ENCODE assay signal across 8 cellular contexts in the genomic region with DNA sequence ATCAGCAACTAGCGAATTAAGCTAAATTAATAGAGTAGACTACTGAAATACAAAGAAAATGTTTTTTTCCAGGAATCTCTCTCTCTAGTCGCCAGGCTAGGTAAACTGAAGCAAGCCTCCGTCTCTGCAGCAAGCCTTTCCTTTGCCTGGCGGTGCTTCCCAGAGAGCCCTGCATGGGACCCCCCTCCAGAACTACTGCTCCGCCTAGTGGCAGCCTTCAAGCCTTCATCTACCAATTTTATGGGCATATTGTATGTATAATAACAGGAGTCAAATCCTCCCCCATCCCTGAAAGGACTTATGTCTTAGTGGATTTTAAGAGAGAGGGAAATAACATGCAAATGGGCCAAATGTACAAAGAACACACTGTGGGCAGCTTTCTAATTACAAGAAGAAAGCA.
DNase-seq lines count a peak whose midpoint lies in the region; ATAC-seq and TF ChIP-seq lines count a peak whose summit lies in the region.

No MANE protein-coding gene starts in this region.

- H3K4me2 ChIP-seq in hepatocyte (no peak overlapping the region), GM23248 (ENCODE audit: unreplicated experiment) (no peak overlapping the region)

- H3F3A ChIP-seq in GM23248 (ENCODE audit: insufficient read depth) = peaks cover 66% of the 10 kb centered on the region

- H2AFZ ChIP-seq in hepatocyte (no peak overlapping the region), GM23248 (no peak overlapping the region)

- in situ Hi-C loops in GM23248 (cut with MboI) = no loop called here

- H3K9ac ChIP-seq in GM23248 = no peak overlapping the region

- H3K27ac ChIP-seq in hepatocyte (no peak overlapping the region), GM23248 (no peak overlapping the region)

- TF ChIP-seq CTCF in AG09309 (IDR thresholded peaks at IDR 0.05; ENCODE audit: control insufficient read depth, insufficient read depth, low read depth, low read length, missing control alignments) = peak; percentile 17
- peak; percentile 52 for TF ChIP-seq CTCF in hepatocyte (IDR thresholded peaks at IDR 0.05; ENCODE audit: poor library complexity)

- 42% methylated on average over 5 of the region's 5 CpGs for WGBS in hepatocyte (ENCODE audit: low lambda C conversion rate, missing lambda C conversion rate)
- WGBS in GM23248 (ENCODE audit: low coverage in 1 of 2, low lambda C conversion rate in 2 of 2, missing lambda C conversion rate in 2 of 2), 2 experiments = 99 to 100% methylated on average over 5 of the region's 5 CpGs

- no peak for ATAC-seq in GM18517 (IDR thresholded peaks at IDR 0.05; ENCODE audit: unreplicated experiment)

- DNase-seq in AG09309 (ENCODE audit: low read depth) (no peak), H4 (ENCODE audit: low spot score) (peak; percentile 28), RPMI8226 (peak; percentile 55), hepatocyte (ENCODE audit: low spot score) (peak; percentile 75), hepatic stellate cell (ENCODE audit: low spot score) (no peak), GM23248 (no peak), NCI-H2029 treated with DMSO at 0.1 percent for 48 hours (lab: John Stamatoyannopoulos, UW) (no peak)

- H3K4me3 ChIP-seq in AG09309 (ENCODE audit: control insufficient read depth, low read depth, low read length) (no peak overlapping the region), hepatocyte (no peak overlapping the region), GM23248 (no peak overlapping the region)

- H3K4me1 ChIP-seq in hepatocyte (ENCODE audit: insufficient read depth) = no peaks in the 10 kb centered on the region
- H3K4me1 ChIP-seq in GM23248 (ENCODE audit: insufficient read depth) = peaks cover 29% of the 10 kb centered on the region

- H3K36me3 ChIP-seq in hepatocyte (replicated peaks; ENCODE audit: insufficient read depth, low read depth) = no peaks in the 10 kb centered on the region
- peaks cover 47% of the 10 kb centered on the region for H3K36me3 ChIP-seq in GM23248 (ENCODE audit: low read depth)

- H3K27me3 ChIP-seq in hepatocyte (no peaks in the 10 kb centered on the region), GM23248 (replicated peaks; ENCODE audit: insufficient read depth) (no peaks in the 10 kb centered on the region)

- H3K9me2 ChIP-seq in hepatocyte (replicated peaks; ENCODE audit: insufficient read depth) = no peaks in the 10 kb centered on the region
- H3K9me2 ChIP-seq in GM23248 (ENCODE audit: insufficient read depth) = no peaks in the 10 kb centered on the region

- H3K9me3 ChIP-seq in hepatocyte (ENCODE audit: low read depth) (no peaks in the 10 kb centered on the region), GM23248 (ENCODE audit: low read depth) (no peaks in the 10 kb centered on the region)

- no peaks in the 10 kb centered on the region for H3K79me2 ChIP-seq in hepatocyte
- H3K79me2 ChIP-seq in GM23248 (ENCODE audit: insufficient read depth) = peaks cover 61% of the 10 kb centered on the region

- H4K20me1 ChIP-seq in hepatocyte (ENCODE audit: insufficient read depth, poor library complexity, severe bottlenecking) = no peaks in the 10 kb centered on the region
- no peaks in the 10 kb centered on the region; the same call in 1 of the 2 replicates for H4K20me1 ChIP-seq in GM23248 (ENCODE audit: insufficient read depth)

Comparison
In these comparisons a context has a peak if more than half of its experiments do, and no peak if none do; other contexts are left out.
1. DNase-seq: peak in H4 (single experiment), RPMI8226 (single experiment) and hepatocyte (single experiment); none in AG09309 (single experiment), hepatic stellate cell (single experiment), GM23248 (single experiment) and NCI-H2029 treated with DMSO at 0.1 percent for 48 hours (single experiment).